In the genomic region with DNA sequence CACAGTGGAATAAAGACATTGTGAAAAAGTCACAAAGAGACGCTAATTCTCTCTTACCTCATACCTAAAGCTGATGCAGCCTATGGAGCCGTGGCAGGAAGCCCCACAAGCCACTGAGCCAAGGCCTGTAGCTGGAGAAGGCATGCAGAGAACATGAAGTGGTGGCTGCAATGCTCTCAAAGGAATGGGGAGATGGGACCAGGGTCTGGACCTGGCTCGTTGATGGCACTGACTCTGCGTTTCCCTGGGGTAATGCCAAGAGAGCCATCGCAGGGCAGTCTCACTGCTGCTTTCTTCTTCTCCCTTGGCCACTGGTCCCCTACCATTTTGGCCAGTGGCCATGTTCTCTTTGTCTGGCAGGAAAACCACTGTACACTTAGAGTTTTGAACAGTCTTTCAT, we compare ENCODE assay signal across 22 cellular contexts.
DNase-seq lines count a peak whose midpoint lies in the region; ATAC-seq, FAIRE-seq and TF ChIP-seq lines count a peak whose summit lies in the region.
"Had no signal": no experiment of that assay in that cellular context is flagged by ENCODE, and none has a peak within 500 bp of the region (broad histone marks: within the 10 kb centered on the region; RNA-seq: fewer than 3 reads in every experiment).

No MANE protein-coding gene starts in this region.

- TF ChIP-seq CTCF in H1 (IDR thresholded peaks at IDR 0.05; ENCODE audit: control extremely low read depth in 1 of 3, insufficient read depth in 1 of 3, low read depth in 1 of 3, low read length in 3 of 3) (no peak), suprapubic skin (IDR thresholded peaks at IDR 0.05) (no peak)

- no peak for TF ChIP-seq RAD21 in H1 (IDR thresholded peaks at IDR 0.05 in 1 of 2, conservative IDR thresholded peaks at IDR 0.05 in 1 of 2; ENCODE audit: low read depth in 2 of 2, low read length in 2 of 2)

- TF ChIP-seq EP300 in H1 (IDR thresholded peaks at IDR 0.05; ENCODE audit: borderline replicate concordance in 1 of 2, low read depth in 2 of 2, low read length in 2 of 2) (no peak), suprapubic skin (IDR thresholded peaks at IDR 0.05) (no peak)

- no peak overlapping the region for H3K9ac ChIP-seq in H1 (replicated peaks in 1 of 4; ENCODE audit: extremely low read depth in 1 of 4, low read depth in 3 of 4, low read length in 3 of 4)
- H3K9ac ChIP-seq: BLaER1 had no signal

- no peak overlapping the region for H3K27ac ChIP-seq in H1 (ENCODE audit: low read depth, low read length)
- H3K27ac ChIP-seq in suprapubic skin, result no peak overlapping the region
- H3K27ac ChIP-seq: BLaER1 had no signal

- H3K79me2 ChIP-seq in H1 (ENCODE audit: control insufficient read depth in 1 of 2, insufficient read depth in 2 of 2, low read length in 2 of 2), result no peaks in the 10 kb centered on the region

- H2BK15ac ChIP-seq in H1 (ENCODE audit: low read length), result no peak overlapping the region; the same call in 1 of the 2 replicates

- DNase-seq in cardiac septum (ENCODE audit: low spot score), result peak; percentile 47
- DNase-seq in Right ventricle myocardium inferior (ENCODE audit: missing footprints), result no peak
- no peak for DNase-seq in H1 (ENCODE audit: low read depth in 1 of 2, low spot score in 2 of 2)
- DNase-seq in suprapubic skin (ENCODE audit: low spot score in 2 of 2), result peak; percentile 13 to 32
- no peak for DNase-seq in DMS153 (lab: John Stamatoyannopoulos, UW)
- DNase-seq in NCI-H2196 (lab: John Stamatoyannopoulos, UW; ENCODE audit: unreplicated experiment), result no peak
- DNase-seq: 8988T; ACHN; BE2C; C1 segment of cervical spinal cord; CD4-positive, alpha-beta memory T cell; CD4-positive, CD25-positive, alpha-beta regulatory T cell; CD8-positive, alpha-beta memory T cell; COR-L47; DMS 273 treated with DMSO at 0.1 percent for 48 hours; DMS79 treated with DMSO at 0.1 percent for 48 hours; GF-D8 had no signal

- intact Hi-C loops in cardiac septum (cut with DNase I) (no loop called here), Right ventricle myocardium inferior (cut with DNase I) (no loop called here)

- H3K4me1 ChIP-seq in H1 (replicated peaks in 1 of 4; ENCODE audit: control insufficient read depth in 3 of 4, insufficient read depth in 4 of 4, low read length in 3 of 4), result peaks cover 0 to 6% (median 2%) of the 10 kb centered on the region in 4 experiments; a peak in 4 of 7 replicates
- peaks cover 20% of the 10 kb centered on the region for H3K4me1 ChIP-seq in suprapubic skin

- no peak overlapping the region for H2AK5ac ChIP-seq in H1 (ENCODE audit: low read depth, low read length)

- H4K20me1 ChIP-seq in H1 (replicated peaks in 1 of 2; ENCODE audit: control insufficient read depth in 1 of 2, insufficient read depth in 2 of 2, low read length in 2 of 2), result no peaks in the 10 kb centered on the region

- H3K27me3 ChIP-seq in H1 (replicated peaks in 1 of 4; ENCODE audit: control insufficient read depth in 3 of 4, extremely low read depth in 1 of 4, insufficient read depth in 3 of 4, low read length in 3 of 4), result no peaks in the 10 kb centered on the region; a peak in 1 of 7 replicates
- H3K27me3 ChIP-seq in suprapubic skin, result no peaks in the 10 kb centered on the region
- H3K27me3 ChIP-seq: BE2C had no signal

- ATAC-seq in Right ventricle myocardium inferior, result no peak

- no peak overlapping the region for H2BK5ac ChIP-seq in H1 (ENCODE audit: low read depth, low read length)

- H3K56ac ChIP-seq in H1 (replicated peaks; ENCODE audit: insufficient read length, low read depth, low read length), result no peak overlapping the region

- 81% methylated on average over 5 of the region's 5 CpGs; no CpG with 5 or more reads in 1 of the 2 experiments for WGBS in H1 (ENCODE audit: extremely low coverage in 1 of 2, insufficient coverage in 1 of 2, insufficient read length in 1 of 2, insufficient replicate concordance in 2 of 2, low coverage in 1 of 2, low lambda C conversion rate in 2 of 2, missing lambda C conversion rate in 1 of 2), 2 experiments
- 90% methylated on average over 5 of the region's 5 CpGs for WGBS in suprapubic skin

- H3K4me2 ChIP-seq in H1 (ENCODE audit: insufficient read depth in 1 of 2, low read depth in 2 of 2, low read length in 2 of 2), result no peak overlapping the region
- H3K4me2 ChIP-seq: BLaER1 had no signal

- H3K23ac ChIP-seq in H1 (ENCODE audit: insufficient read length), result no peak overlapping the region

- TF ChIP-seq POLR2A in H1 (IDR thresholded peaks at IDR 0.05; ENCODE audit: control extremely low read depth in 1 of 2, low read depth in 2 of 2, low read length in 2 of 2), result no peak
- no peak for TF ChIP-seq POLR2A in suprapubic skin (IDR thresholded peaks at IDR 0.05)

- H3K23me2 ChIP-seq in H1 (ENCODE audit: low read depth, low read length), result no peaks in the 10 kb centered on the region; the same call in 1 of the 2 replicates

- H2BK20ac ChIP-seq in H1 (ENCODE audit: low read length), result no peak overlapping the region

- H3K4me3 ChIP-seq in H1 (ENCODE audit: extremely low read depth in 1 of 4, insufficient read depth in 2 of 4, low read depth in 3 of 4, low read length in 4 of 4) (no peak overlapping the region), suprapubic skin (no peak overlapping the region)
- H3K4me3 ChIP-seq: BLaER1 had no signal

- CTCF ChIA-PET in H1 (lab: Charles Lee; ENCODE audit: partially characterized antibody), result interaction anchor here (0.6 to 1.0 kb wide), 2 partner anchors 49 to 437 kb away, joined by 3 read pairs; no protein-coding TSS in a partner anchor

- FAIRE-seq in H1 (lab: Jason Lieb, UNC), result no peak
- FAIRE-seq: A204.1, G401.6, GM12891, GM19239 had no signal

- peak overlapping the region; percentile 62; the same call in 1 of the 2 replicates for H2BK12ac ChIP-seq in H1 (ENCODE audit: low read depth, low read length)

- peak overlapping the region; percentile 3 for H4K91ac ChIP-seq in H1 (replicated peaks; ENCODE audit: insufficient read length, low read length)

- H3K79me1 ChIP-seq in H1 (ENCODE audit: low read depth, low read length), result no peaks in the 10 kb centered on the region

- no peaks in the 10 kb centered on the region; a peak in 1 of 4 replicates for H3K9me3 ChIP-seq in H1 (ENCODE audit: insufficient read depth in 2 of 2, low read depth in 1 of 2, low read length in 1 of 2)
- no peaks in the 10 kb centered on the region for H3K9me3 ChIP-seq in suprapubic skin
- H3K9me3 ChIP-seq: BE2C, BLaER1 had no signal

- H4K8ac ChIP-seq in H1 (ENCODE audit: extremely low read depth, insufficient read depth, low read length), result no peak overlapping the region

- H3K36me3 ChIP-seq in H1 (ENCODE audit: control insufficient read depth in 2 of 4, insufficient read depth in 4 of 4, low read length in 3 of 4) (no peaks in the 10 kb centered on the region), suprapubic skin (no peaks in the 10 kb centered on the region)
- H3K36me3 ChIP-seq: BE2C, BLaER1 had no signal

- H3K14ac ChIP-seq in H1 (ENCODE audit: insufficient read length), result no peak overlapping the region

- H2BK120ac ChIP-seq in H1 (replicated peaks; ENCODE audit: low read depth, low read length), result no peak overlapping the region

- no peak overlapping the region for H3K18ac ChIP-seq in H1 (ENCODE audit: extremely low read depth, low read length)

- no peak overlapping the region for H3K4ac ChIP-seq in H1 (replicated peaks; ENCODE audit: insufficient read length, low read depth, low read length)

- no peak overlapping the region for H2AFZ ChIP-seq in H1 (ENCODE audit: low read length)

- POLR2A ChIA-PET in H1 (lab: Charles Lee; ENCODE audit: partially characterized antibody), result no interaction called here

- H4K5ac ChIP-seq in H1 (ENCODE audit: insufficient read length, low read depth, low read length), result no peak overlapping the region

TF ChIP-seq in H1, 55 proteins besides CTCF, POLR2A, EP300 and RAD21 (continues in another document):
- no peak for TF ChIP-seq BRCA1 (IDR thresholded peaks at IDR 0.05; ENCODE audit: low read depth, low read length)
- TF ChIP-seq, protein P1, sequence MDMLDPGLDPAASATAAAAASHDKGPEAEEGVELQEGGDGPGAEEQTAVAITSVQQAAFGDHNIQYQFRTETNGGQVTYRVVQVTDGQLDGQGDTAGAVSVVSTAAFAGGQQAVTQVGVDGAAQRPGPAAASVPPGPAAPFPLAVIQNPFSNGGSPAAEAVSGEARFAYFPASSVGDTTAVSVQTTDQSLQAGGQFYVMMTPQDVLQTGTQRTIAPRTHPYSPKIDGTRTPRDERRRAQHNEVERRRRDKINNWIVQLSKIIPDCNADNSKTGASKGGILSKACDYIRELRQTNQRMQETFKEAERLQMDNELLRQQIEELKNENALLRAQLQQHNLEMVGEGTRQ (IDR thresholded peaks at IDR 0.05; ENCODE audit: low read length), result no peak
- no peak for TF ChIP-seq TEAD4 (IDR thresholded peaks at IDR 0.05; ENCODE audit: low read depth, low read length)
- no peak for TF ChIP-seq TBP (IDR thresholded peaks at IDR 0.05; ENCODE audit: low read depth, low read length)
- TF ChIP-seq CBX5 (IDR thresholded peaks at IDR 0.05; ENCODE audit: low read depth, low read length), result no peak
- no peak for TF ChIP-seq HDAC2 (IDR thresholded peaks at IDR 0.05; ENCODE audit: borderline replicate concordance in 1 of 2, low read depth in 2 of 2, low read length in 2 of 2)
- TF ChIP-seq ZNF274 (IDR thresholded peaks at IDR 0.05; ENCODE audit: borderline replicate concordance, extremely low read depth, low read length), result no peak
- TF ChIP-seq CEBPB (IDR thresholded peaks at IDR 0.05; ENCODE audit: low read depth, low read length), result no peak
- no peak for TF ChIP-seq EGR1 (IDR thresholded peaks at IDR 0.05; ENCODE audit: borderline replicate concordance, low read depth, low read length)
- TF ChIP-seq, protein P2, sequence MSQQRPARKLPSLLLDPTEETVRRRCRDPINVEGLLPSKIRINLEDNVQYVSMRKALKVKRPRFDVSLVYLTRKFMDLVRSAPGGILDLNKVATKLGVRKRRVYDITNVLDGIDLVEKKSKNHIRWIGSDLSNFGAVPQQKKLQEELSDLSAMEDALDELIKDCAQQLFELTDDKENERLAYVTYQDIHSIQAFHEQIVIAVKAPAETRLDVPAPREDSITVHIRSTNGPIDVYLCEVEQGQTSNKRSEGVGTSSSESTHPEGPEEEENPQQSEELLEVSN (IDR thresholded peaks at IDR 0.05), result no peak
- TF ChIP-seq NRF1 (IDR thresholded peaks at IDR 0.05; ENCODE audit: low read depth, low read length), result no peak
- TF ChIP-seq SP1 (IDR thresholded peaks at IDR 0.05; ENCODE audit: low read depth, low read length), result no peak
- TF ChIP-seq, protein P3, sequence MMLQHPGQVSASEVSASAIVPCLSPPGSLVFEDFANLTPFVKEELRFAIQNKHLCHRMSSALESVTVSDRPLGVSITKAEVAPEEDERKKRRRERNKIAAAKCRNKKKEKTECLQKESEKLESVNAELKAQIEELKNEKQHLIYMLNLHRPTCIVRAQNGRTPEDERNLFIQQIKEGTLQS (IDR thresholded peaks at IDR 0.05; ENCODE audit: insufficient read depth, low read depth, low read length), result no peak

Comparison
In these comparisons a context has a peak if more than half of its experiments do, and no peak if none do; other contexts are left out.
1. DNase-seq: peak in cardiac septum (single experiment) and suprapubic skin (2 of 2); none in Right ventricle myocardium inferior (single experiment), H1 (0 of 2), DMS153 (single experiment) and NCI-H2196 (single experiment).